ENCODE assay signal across 33 cellular contexts in the genomic region with DNA sequence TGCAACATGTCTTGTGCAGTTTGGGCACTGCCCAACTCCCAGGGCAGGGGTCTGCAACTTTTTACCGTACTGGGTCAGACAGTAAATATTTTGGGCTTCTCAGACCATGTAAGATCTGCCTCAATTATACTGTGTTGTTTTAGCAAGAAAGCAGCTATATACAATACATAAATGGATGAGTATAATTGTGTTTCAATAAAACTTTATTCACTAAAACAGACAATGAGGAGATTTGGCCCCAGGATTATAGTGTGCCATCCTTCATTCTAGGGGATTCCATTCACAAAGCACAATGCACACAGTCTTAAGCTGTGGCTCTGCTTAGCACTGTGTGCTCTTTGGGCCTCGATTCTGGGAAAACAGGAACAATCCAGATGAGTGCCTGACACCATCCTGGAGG.
DNase-seq lines count a peak whose midpoint lies in the region; ATAC-seq, FAIRE-seq and TF ChIP-seq lines count a peak whose summit lies in the region.
"Had no signal": no experiment of that assay in that cellular context is flagged by ENCODE, and none has a peak within 500 bp of the region (broad histone marks: within the 10 kb centered on the region; RNA-seq: fewer than 3 reads in every experiment).

No MANE protein-coding gene starts in this region.

- H4K20me1 ChIP-seq in HepG2 (ENCODE audit: insufficient read depth, low read length), result no peaks in the 10 kb centered on the region
- no peaks in the 10 kb centered on the region for H4K20me1 ChIP-seq in GM12878 (ENCODE audit: control insufficient read depth, insufficient read depth)
- H4K20me1 ChIP-seq in K562 (replicated peaks; ENCODE audit: control insufficient read depth, insufficient read depth, low read length), result no peaks in the 10 kb centered on the region
- H4K20me1 ChIP-seq in GM23248 (ENCODE audit: insufficient read depth), result no peaks in the 10 kb centered on the region
- H4K20me1 ChIP-seq: BLaER1; BLaER1 treated with 17β-estradiol and CSF1 and Interleukin-3, amounts not matched to agents 10 nM and 100 nM had no signal

- H3K9me2 ChIP-seq in GM23248 (ENCODE audit: insufficient read depth), result no peaks in the 10 kb centered on the region

- BruUV-seq in HepG2 (replicated peaks; lab: Mats Ljungman, UMichigan), result no TSS peak
- no TSS peak for BruUV-seq in GM12878 (replicated peaks; lab: Mats Ljungman, UMichigan)
- no TSS peak for BruUV-seq in K562 (replicated peaks; lab: Mats Ljungman, UMichigan)

- H3K4me2 ChIP-seq in HepG2 (ENCODE audit: low read depth, low read length), result no peak overlapping the region
- no peak overlapping the region for H3K4me2 ChIP-seq in GM12878 (ENCODE audit: control insufficient read depth, insufficient read depth)
- H3K4me2 ChIP-seq in K562 (ENCODE audit: insufficient read depth, low read length), result no peak overlapping the region
- no peak overlapping the region for H3K4me2 ChIP-seq in GM23248 (ENCODE audit: unreplicated experiment)
- H3K4me2 ChIP-seq: A549, BLaER1 had no signal

- no peak for TF ChIP-seq CTCF in HepG2 (CRISPR knock-in tag; IDR thresholded peaks at IDR 0.05)
- TF ChIP-seq CTCF in right lobe of liver (IDR thresholded peaks at IDR 0.05), result no peak
- TF ChIP-seq CTCF in GM12878 (IDR thresholded peaks at IDR 0.05 in 2 of 3, conservative IDR thresholded peaks at IDR 0.05 in 1 of 3; ENCODE audit: control insufficient read depth in 2 of 3, extremely low read depth in 1 of 3, insufficient read depth in 1 of 3, low read depth in 3 of 3, low read length in 3 of 3), result no peak
- no peak for TF ChIP-seq CTCF in K562 (IDR thresholded peaks at IDR 0.05 in 2 of 3, conservative IDR thresholded peaks at IDR 0.05 in 1 of 3; ENCODE audit: insufficient read depth in 2 of 3, low read depth in 1 of 3, low read length in 3 of 3)

- RAD21 ChIA-PET in GM12878 (lab: Charles Lee; ENCODE audit: unreplicated experiment), result no interaction called here

- H3K4me1 ChIP-seq in HepG2 (ENCODE audit: insufficient read depth, low read length), result peaks cover 24% of the 10 kb centered on the region
- H3K4me1 ChIP-seq in right lobe of liver, result peaks cover 0 to 4% (median under 1%) of the 10 kb centered on the region in 4 donors
- H3K4me1 ChIP-seq in GM12878 (ENCODE audit: control insufficient read depth, insufficient read depth, low read length), result peaks cover 38% of the 10 kb centered on the region
- peaks cover 0 to 37% of the 10 kb centered on the region in 2 experiments; a peak in 4 of 5 replicates for H3K4me1 ChIP-seq in K562 (replicated peaks in 1 of 2; ENCODE audit: control insufficient read depth in 2 of 2, insufficient read depth in 2 of 2, low read length in 2 of 2)
- H3K4me1 ChIP-seq in GM23248 (ENCODE audit: insufficient read depth), result no peaks in the 10 kb centered on the region
- H3K4me1 ChIP-seq: A549, BE2C had no signal

- no peak overlapping the region for H3K9ac ChIP-seq in HepG2 (ENCODE audit: insufficient read depth, low read depth, low read length)
- H3K9ac ChIP-seq in GM12878 (ENCODE audit: control insufficient read depth, insufficient read depth, low read length), result no peak overlapping the region
- H3K9ac ChIP-seq in K562 (ENCODE audit: insufficient read depth in 1 of 2, low read depth in 2 of 2, low read length in 2 of 2), result no peak overlapping the region
- no peak overlapping the region for H3K9ac ChIP-seq in GM23248
- H3K9ac ChIP-seq: BLaER1; BLaER1 treated with 17β-estradiol and CSF1 and Interleukin-3, amounts not matched to agents 10 nM and 100 nM had no signal

- ATAC-seq in HepG2, result no peak
- ATAC-seq in right lobe of liver, result no peak
- no peak for ATAC-seq in GM12878
- no peak for ATAC-seq in K562
- ATAC-seq: A549; CD8-positive, alpha-beta T cell had no signal

- H3K4me3 ChIP-seq in HepG2 (replicated peaks in 1 of 3; ENCODE audit: insufficient read depth in 1 of 3, low read depth in 2 of 3, low read length in 3 of 3) (no peak overlapping the region), right lobe of liver (no peak overlapping the region), GM12878 (no peak overlapping the region), K562 (no peak overlapping the region), GM23248 (no peak overlapping the region)
- H3K4me3 ChIP-seq: A549; BLaER1; BLaER1 treated with 17β-estradiol and CSF1 and Interleukin-3, amounts not matched to agents 10 nM and 100 nM had no signal

- no peak for FAIRE-seq in HepG2 (lab: Jason Lieb, UNC)
- no peak for FAIRE-seq in GM12878 (lab: Jason Lieb, UNC)
- no peak for FAIRE-seq in K562 (lab: Jason Lieb, UNC)
- FAIRE-seq: A204.1, A549, D721Med had no signal

- SMC1A ChIA-PET in GM12878 (lab: Charles Lee; ENCODE audit: uncharacterized antibody, unreplicated experiment), result interaction anchor here (0.7 to 1.2 kb wide), 2 partner anchors 11 to 24 kb away, joined by 3 to 4 read pairs; no protein-coding TSS in a partner anchor

- no peak for DNase-seq in HepG2 (ENCODE audit: low spot score)
- DNase-seq in right lobe of liver, result no peak
- no peak for DNase-seq in GM12878 (ENCODE audit: low read depth, low spot score)
- no peak for DNase-seq in K562 (ENCODE audit: extremely low read depth in 1 of 4, low spot score in 3 of 4)
- no peak for DNase-seq in NCI-H524 (lab: John Stamatoyannopoulos, UW)
- no peak for DNase-seq in GM23248
- DNase-seq: 8988T; ACHN; AML-193; BE2C; C1 segment of cervical spinal cord; Caco-2; Calu3; CD4-positive, alpha-beta memory T cell; CD4-positive, alpha-beta T cell; CD4-positive, CD25-positive, alpha-beta regulatory T cell; CD8-positive, alpha-beta memory T cell; CD8-positive, alpha-beta T cell; COR-L47; DMS 273 treated with DMSO at 0.1 percent for 48 hours; DMS153; DMS53; DMS79; DMS79 treated with DMSO at 0.1 percent for 48 hours; DND-41; EL had no signal

- H3K9me3 ChIP-seq in HepG2 (ENCODE audit: low read length) (no peaks in the 10 kb centered on the region), right lobe of liver (no peaks in the 10 kb centered on the region), GM12878 (replicated peaks; ENCODE audit: control insufficient read depth, insufficient read depth, low read length) (no peaks in the 10 kb centered on the region), K562 (replicated peaks; ENCODE audit: control insufficient read depth, insufficient read depth, low read depth, low read length) (no peaks in the 10 kb centered on the region), GM23248 (ENCODE audit: low read depth) (no peaks in the 10 kb centered on the region)
- H3K9me3 ChIP-seq: A549, BE2C, BLaER1, Caco-2 had no signal

- no peaks in the 10 kb centered on the region for H3K79me2 ChIP-seq in HepG2 (ENCODE audit: insufficient read depth, low read length)
- H3K79me2 ChIP-seq in GM12878 (ENCODE audit: control insufficient read depth, insufficient read depth, low read length), result no peaks in the 10 kb centered on the region
- no peaks in the 10 kb centered on the region for H3K79me2 ChIP-seq in K562 (ENCODE audit: control insufficient read depth, insufficient read depth, low read length)
- no peaks in the 10 kb centered on the region for H3K79me2 ChIP-seq in GM23248 (ENCODE audit: insufficient read depth)

- H3F3A ChIP-seq in GM23248 (ENCODE audit: insufficient read depth), result no peaks in the 10 kb centered on the region

- TF ChIP-seq RAD21 in HepG2 (CRISPR knock-in tag; IDR thresholded peaks at IDR 0.05) (no peak), GM12878 (IDR thresholded peaks at IDR 0.05; ENCODE audit: insufficient read depth, low read depth, low read length) (no peak), K562 (CRISPR knock-in tag; conservative IDR thresholded peaks at IDR 0.05 in 1 of 2, IDR thresholded peaks at IDR 0.05 in 1 of 2) (no peak)

- H3K27me3 ChIP-seq in HepG2 (ENCODE audit: control insufficient read depth in 1 of 2, insufficient read depth in 2 of 2, low read length in 2 of 2), result peaks cover 0 to 9% of the 10 kb centered on the region in 2 experiments; a peak in 1 of 5 replicates
- H3K27me3 ChIP-seq in right lobe of liver, result no peaks in the 10 kb centered on the region
- no peaks in the 10 kb centered on the region for H3K27me3 ChIP-seq in GM12878 (replicated peaks in 1 of 2; ENCODE audit: control insufficient read depth in 2 of 2, insufficient read depth in 2 of 2, low read length in 1 of 2)
- no peaks in the 10 kb centered on the region for H3K27me3 ChIP-seq in K562 (ENCODE audit: control insufficient read depth in 2 of 2, insufficient read depth in 2 of 2, low read length in 2 of 2)
- H3K27me3 ChIP-seq in GM23248 (replicated peaks; ENCODE audit: insufficient read depth), result no peaks in the 10 kb centered on the region
- H3K27me3 ChIP-seq: BE2C; BLaER1; BLaER1 treated with 17β-estradiol and CSF1 and Interleukin-3, amounts not matched to agents 10 nM and 100 nM had no signal

- intact Hi-C loops in HepG2 (cut with micrococcal nuclease; ENCODE audit: unreplicated experiment) (no loop called here), right lobe of liver (cut with DNase I) (no loop called here), GM12878 (cut with micrococcal nuclease; ENCODE audit: unreplicated experiment) (no loop called here), K562 (cut with micrococcal nuclease) (no loop called here)

- H2AFZ ChIP-seq in HepG2 (ENCODE audit: low read length), result no peak overlapping the region
- H2AFZ ChIP-seq in GM12878 (ENCODE audit: control insufficient read depth, low read depth, low read length), result no peak overlapping the region
- H2AFZ ChIP-seq in K562 (ENCODE audit: low read depth, low read length), result no peak overlapping the region
- H2AFZ ChIP-seq in GM23248, result no peak overlapping the region

- in situ Hi-C loops in HepG2 (cut with HindIII; ENCODE audit: extremely low pct_ligation_motif_present, low pct_unique_long_range_greater_than_20kb), result no loop called here
- in situ Hi-C loops in GM12878 (cut with MboI), result no loop called here
- in situ Hi-C loops in K562 (cut with MboI), result no loop called here
- in situ Hi-C loops in GM23248 (cut with MboI), result no loop called here

- TF ChIP-seq POLR2A in HepG2 (IDR thresholded peaks at IDR 0.05; ENCODE audit: insufficient read depth in 1 of 2, low read depth in 2 of 2, low read length in 2 of 2) (no peak), right lobe of liver (IDR thresholded peaks at IDR 0.05) (no peak), GM12878 (IDR thresholded peaks at IDR 0.05; ENCODE audit: low read depth, low read length) (no peak), K562 (conservative IDR thresholded peaks at IDR 0.05) (no peak)

- no peak overlapping the region for H3K27ac ChIP-seq in HepG2 (ENCODE audit: extremely low read length, insufficient read depth, low read length)
- no peak overlapping the region for H3K27ac ChIP-seq in right lobe of liver
- H3K27ac ChIP-seq in GM12878 (ENCODE audit: control insufficient read depth, insufficient read depth), result no peak overlapping the region
- no peak overlapping the region for H3K27ac ChIP-seq in K562 (ENCODE audit: extremely low read depth, low read depth, low read length)
- H3K27ac ChIP-seq in GM23248, result no peak overlapping the region
- H3K27ac ChIP-seq: 22Rv1; A549; BLaER1; BLaER1 treated with 17β-estradiol and CSF1 and Interleukin-3, amounts not matched to agents 10 nM and 100 nM; C4-2B had no signal

- no peak for TF ChIP-seq EP300 in HepG2 (IDR thresholded peaks at IDR 0.05; ENCODE audit: low read depth in 2 of 2, low read length in 2 of 2)
- TF ChIP-seq EP300 in HepG2 (CRISPR knock-in tag; IDR thresholded peaks at IDR 0.05; ENCODE audit: borderline replicate concordance), result no peak
- no peak for TF ChIP-seq EP300 in GM12878 (IDR thresholded peaks at IDR 0.05; ENCODE audit: borderline replicate concordance in 1 of 2, control insufficient read depth in 1 of 2, low read depth in 2 of 2, low read length in 2 of 2)
- no peak for TF ChIP-seq EP300 in K562 (IDR thresholded peaks at IDR 0.05; ENCODE audit: low read length)

- POLR2A ChIA-PET in HepG2 (lab: Yijun Ruan, JAX), result no interaction called here
- POLR2A ChIA-PET in GM12878 (lab: Charles Lee), result no interaction called here
- POLR2A ChIA-PET in K562 (lab: Yijun Ruan, JAX), result no interaction called here

- no peaks in the 10 kb centered on the region for H3K36me3 ChIP-seq in HepG2 (replicated peaks in 1 of 2; ENCODE audit: control insufficient read depth in 1 of 2, insufficient read depth in 2 of 2, low read length in 2 of 2)
- no peaks in the 10 kb centered on the region for H3K36me3 ChIP-seq in right lobe of liver
- no peaks in the 10 kb centered on the region for H3K36me3 ChIP-seq in GM12878 (ENCODE audit: control insufficient read depth in 2 of 2, insufficient read depth in 2 of 2, low read length in 1 of 2)
- no peaks in the 10 kb centered on the region for H3K36me3 ChIP-seq in K562 (ENCODE audit: control insufficient read depth, insufficient read depth, low read length)
- H3K36me3 ChIP-seq in GM23248 (ENCODE audit: low read depth), result no peaks in the 10 kb centered on the region
- H3K36me3 ChIP-seq: BE2C; BLaER1; BLaER1 treated with 17β-estradiol and CSF1 and Interleukin-3, amounts not matched to agents 10 nM and 100 nM had no signal

- CTCF ChIA-PET in HepG2 (lab: Yijun Ruan, JAX; ENCODE audit: low intra/inter-chr PET ratio, low total read pairs), result no interaction called here
- CTCF ChIA-PET in GM12878 (lab: Yijun Ruan, JAX), result interaction anchor here (1.8 kb wide), 1 partner anchor 46 kb away, joined by 6 read pairs; no protein-coding TSS in a partner anchor
- CTCF ChIA-PET in K562 (lab: Yijun Ruan, JAX; ENCODE audit: low intra/inter-chr PET ratio), result no interaction called here

- WGBS in HepG2 (ENCODE audit: low lambda C conversion rate), result 23% methylated on average over 2 of the region's 2 CpGs
- whole genome bisulfite sequencing in right lobe of liver (ENCODE audit: insufficient coverage, low coverage, low lambda C conversion rate, missing lambda C conversion rate), result 94% methylated on average over 2 of the region's 2 CpGs
- WGBS in GM12878 (ENCODE audit: insufficient coverage, insufficient replicate concordance, low lambda C conversion rate, missing lambda C conversion rate), result 96% methylated on average over 2 of the region's 2 CpGs
- 71% methylated on average over 2 of the region's 2 CpGs for WGBS in K562 (ENCODE audit: insufficient coverage, low coverage, missing lambda C conversion rate)
- WGBS in GM23248 (ENCODE audit: low coverage in 1 of 2, low lambda C conversion rate in 2 of 2, missing lambda C conversion rate in 2 of 2), 2 experiments, result 66 to 71% methylated on average over 2 of the region's 2 CpGs

- H3K9me1 ChIP-seq in K562 (ENCODE audit: control insufficient read depth, insufficient read depth, low read length), result no peaks in the 10 kb centered on the region
